Comparison of ENCODE assay signal across 9 cellular contexts in genomic region chr2:102367331-102367971, GRCh38. TPM values are rescaled to one million over a fixed set of nuclear protein-coding genes. Genes with fewer than 3 reads are reported as not detected.
A peak's percentile ranks its signal among the peaks of the same experiment; 100 is the strongest.
DNase-seq lines count a peak whose midpoint lies in the region; ATAC-seq and TF ChIP-seq lines count a peak whose summit lies in the region.
"Had no signal": no experiment of that assay in that cellular context is flagged by ENCODE, and none has a peak within 500 bp of the region (broad histone marks: within the 10 kb centered on the region; RNA-seq: fewer than 3 reads in every experiment).

No MANE protein-coding gene starts in this region.

- TF ChIP-seq POLR2A in transverse colon (IDR thresholded peaks at IDR 0.05): peak; percentile 8
- TF ChIP-seq POLR2A in vagina (IDR thresholded peaks at IDR 0.05): no peak

- H3K79me2 ChIP-seq in hepatocyte: no peaks in the 10 kb centered on the region

- H3K27ac ChIP-seq in transverse colon: peak overlapping the region in 2 of 4 donors; percentile 33 to 55
- no peak overlapping the region for H3K27ac ChIP-seq in hepatocyte
- H3K27ac ChIP-seq in vagina: no peak overlapping the region

- WGBS in transverse colon (ENCODE audit: low coverage in 1 of 2), 2 donors: 75 to 78% methylated on average over 4 to 6 of the region's 6 CpGs
- WGBS in hepatocyte (ENCODE audit: low lambda C conversion rate, missing lambda C conversion rate): 87% methylated on average over 6 of the region's 6 CpGs

- TF ChIP-seq CTCF in transverse colon (IDR thresholded peaks at IDR 0.05): no peak
- no peak for TF ChIP-seq CTCF in hepatocyte (IDR thresholded peaks at IDR 0.05; ENCODE audit: poor library complexity)
- no peak for TF ChIP-seq CTCF in vagina (IDR thresholded peaks at IDR 0.05)

- H3K4me1 ChIP-seq in transverse colon (no peaks in the 10 kb centered on the region), hepatocyte (ENCODE audit: insufficient read depth) (no peaks in the 10 kb centered on the region), vagina (no peaks in the 10 kb centered on the region)

- H3K36me3 ChIP-seq in transverse colon (no peaks in the 10 kb centered on the region), hepatocyte (replicated peaks; ENCODE audit: insufficient read depth, low read depth) (no peaks in the 10 kb centered on the region), vagina (peaks cover 0 to 4% of the 10 kb centered on the region in 2 donors)

- peak; percentile 68 for DNase-seq in activated effector memory CD4-positive, alpha-beta T cell treated with anti-CD3 and anti-CD28 coated beads, Interleukin-2, amount 50 U/mL, for 16 hours
- DNase-seq in activated effector memory CD4-positive, alpha-beta T cell treated with Interleukin-2 at 50 U/mL for 16 hours: no peak
- DNase-seq in activated CD4-positive, alpha-beta T cell treated with anti-CD3 and anti-CD28 coated beads, Interleukin-2, amount 50 U/mL, for 4 hours: peak; percentile 7 to 13
- DNase-seq in transverse colon (no peak), hepatocyte (ENCODE audit: low spot score) (no peak), AML-193 (lab: John Stamatoyannopoulos, UW) (no peak), vagina (ENCODE audit: extremely low spot score in 2 of 2) (no peak)

- no peak for TF ChIP-seq EP300 in transverse colon (IDR thresholded peaks at IDR 0.05; ENCODE audit: low read depth)

- H4K20me1 ChIP-seq in hepatocyte (ENCODE audit: insufficient read depth, poor library complexity, severe bottlenecking): no peaks in the 10 kb centered on the region

- no peak overlapping the region for H3K4me3 ChIP-seq in transverse colon
- no peak overlapping the region for H3K4me3 ChIP-seq in hepatocyte
- H3K4me3 ChIP-seq in vagina: no peak overlapping the region

- H3K4me2 ChIP-seq in hepatocyte: no peak overlapping the region

- H3K9me3 ChIP-seq in transverse colon (peaks cover 0 to 7% of the 10 kb centered on the region in 2 donors), hepatocyte (ENCODE audit: low read depth) (peaks cover 5% of the 10 kb centered on the region), vagina (peaks cover 3% of the 10 kb centered on the region)

- intact Hi-C loops in transverse colon (cut with DNase I; ENCODE audit: low total_unique reads): loop anchor here (2.0 kb wide), 1 partner anchor 63 kb away; no protein-coding TSS in a partner anchor
- intact Hi-C loops in vagina (cut with DNase I): no loop called here

- H3K27me3 ChIP-seq in transverse colon: no peaks in the 10 kb centered on the region
- H3K27me3 ChIP-seq in hepatocyte: no peaks in the 10 kb centered on the region
- H3K27me3 ChIP-seq in vagina: no peaks in the 10 kb centered on the region

- H3K9me2 ChIP-seq in hepatocyte (replicated peaks; ENCODE audit: insufficient read depth): no peaks in the 10 kb centered on the region

- no peak overlapping the region for H2AFZ ChIP-seq in hepatocyte

- in situ Hi-C loops in transverse colon (cut with MboI; ENCODE audit: low pct_ligation_motif_present in 1 of 4, low pct_unique_long_range_greater_than_20kb in 1 of 4, low sequenced_read_pairs in 3 of 4): loop anchor here in 2 of 4 donors (10.0 to 25.0 kb wide), 2 partner anchors 113 to 355 kb away; no protein-coding TSS in a partner anchor

- peak; percentile 72 for ATAC-seq in HG02885 (IDR thresholded peaks at IDR 0.05; ENCODE audit: poor library complexity, unreplicated experiment)

RNA-seq across cellular contexts. Expression of gene IL18R1, which starts 11.9 kb away (rescaled TPM):
- total RNA-seq in transverse colon (1 to 10 TPM in 3 of 4 donors, under 1 TPM in 1; 0.75 to 6.0 (median 2.8) TPM), hepatocyte (19.3 and 25.5 TPM in 2 replicates), vagina (4.9 TPM)
- polyA plus RNA-seq in hepatocyte: 17.1 and 19.7 TPM in 2 replicates

RNA-seq across cellular contexts. Expression of gene IL18RAP, which starts 55.5 kb away (rescaled TPM):
- 10 to 100 TPM in 1 of 4 donors, 1 to 10 TPM in 2, not detected in 1; 3.3 to 12.1 (median 9.0) TPM for total RNA-seq in transverse colon
- total RNA-seq in hepatocyte: 0.40 and 0.80 TPM in 2 replicates
- polyA plus RNA-seq in hepatocyte: not detected in 2 replicates
- total RNA-seq in vagina: 5.9 TPM
- total RNA-seq: osteoblast had no signal

RNA-seq across cellular contexts. Expression of gene IL1RL1, which starts 56.1 kb away (rescaled TPM):
- total RNA-seq in transverse colon (10 to 100 TPM in 2 of 4 donors, 1 to 10 TPM in 1, under 1 TPM in 1; 0.40 to 57.2 (median 11.7) TPM), hepatocyte (13.1 and 15.6 TPM in 2 replicates), vagina (10.6 TPM)
- 5.2 and 6.0 TPM in 2 replicates for polyA plus RNA-seq in hepatocyte

Comparison
In these comparisons a context has a peak if more than half of its experiments do, and no peak if none do; other contexts are left out.
1. DNase-seq: peak in activated effector memory CD4-positive, alpha-beta T cell treated with anti-CD3 and anti-CD28 coated beads, Interleukin-2, amount 50 U/mL, for 16 hours (single experiment) and activated CD4-positive, alpha-beta T cell treated with anti-CD3 and anti-CD28 coated beads, Interleukin-2, amount 50 U/mL, for 4 hours (2 of 2); none in activated effector memory CD4-positive, alpha-beta T cell treated with Interleukin-2 at 50 U/mL for 16 hours (single experiment), transverse colon (single experiment), hepatocyte (single experiment), AML-193 (0 of 2) and vagina (0 of 2).